1 cellular context compared by ENCODE assay signal in genomic region chr19:20661150-20661819, GRCh38.
TF ChIP-seq lines count a peak whose summit lies in the region.

ZNF626 (minus strand) TSS chr19:20661571; CDS start chr19:20661446, 125 bp downstream.

TF ChIP-seq in K562, 482 proteins besides CTCF, POLR2A, EP300 and RAD21 (continued from another document and continues in another):
- no peak for TF ChIP-seq ZBTB11 (CRISPR knock-in tag; IDR thresholded peaks at IDR 0.05)
- TF ChIP-seq ZNF436 (CRISPR knock-in tag; IDR thresholded peaks at IDR 0.05): no peak
- TF ChIP-seq GTF2E2 (tag; IDR thresholded peaks at IDR 0.05): 0 out of 2 replicates have a peak, but pooled peaks have one; percentile 33
- no peak for TF ChIP-seq POU5F1 (IDR thresholded peaks at IDR 0.05; ENCODE audit: borderline replicate concordance, low read depth, low read length, partially characterized antibody)
- peak; percentile 68 for TF ChIP-seq TAF9B (IDR thresholded peaks at IDR 0.05; ENCODE audit: partially characterized antibody)
- TF ChIP-seq ZNF274 (IDR thresholded peaks at IDR 0.05; ENCODE audit: borderline replicate concordance, low read depth, low read length): no peak
- no peak for TF ChIP-seq ZNF121 (CRISPR knock-in tag; conservative IDR thresholded peaks at IDR 0.05)
- peak; percentile 78 for TF ChIP-seq PHF8 (IDR thresholded peaks at IDR 0.05; ENCODE audit: borderline replicate concordance, low read length)
- no peak for TF ChIP-seq GTF2B (IDR thresholded peaks at IDR 0.05; ENCODE audit: extremely low read depth, insufficient read length)
- no peak for TF ChIP-seq HDAC2 (IDR thresholded peaks at IDR 0.05)
- TF ChIP-seq CEBPZ (IDR thresholded peaks at IDR 0.05; ENCODE audit: borderline replicate concordance, low read depth, low read length): peak; percentile 58; the same call in 1 of the 2 replicates
- no peak for TF ChIP-seq MCM2 (IDR thresholded peaks at IDR 0.05; ENCODE audit: low read depth)
- TF ChIP-seq ZMIZ1 (IDR thresholded peaks at IDR 0.05; ENCODE audit: low read depth in 2 of 2, low read length in 2 of 2): no peak
- TF ChIP-seq SAFB2 (IDR thresholded peaks at IDR 0.05; ENCODE audit: borderline replicate concordance, low read depth, low read length, severe bottlenecking): no peak
- no peak for TF ChIP-seq IRF1 (CRISPR knock-in tag; IDR thresholded peaks at IDR 0.05; ENCODE audit: borderline replicate concordance)
- peak; percentile 91 for TF ChIP-seq FOS (IDR thresholded peaks at IDR 0.05; ENCODE audit: extremely low read depth, insufficient read length)
- TF ChIP-seq RREB1 (CRISPR knock-in tag; IDR thresholded peaks at IDR 0.05): no peak
- TF ChIP-seq ZNF140 (CRISPR knock-in tag; IDR thresholded peaks at IDR 0.05): no peak
- TF ChIP-seq FUS (optimal IDR thresholded peaks at IDR 0.05; ENCODE audit: low read depth, low read length): no peak
- peak; percentile 50 for TF ChIP-seq RBBP5 (IDR thresholded peaks at IDR 0.05; ENCODE audit: borderline replicate concordance, insufficient read depth, low read length, poor library complexity, severe bottlenecking)
- TF ChIP-seq RBM14 (IDR thresholded peaks at IDR 0.05; ENCODE audit: borderline replicate concordance, insufficient read depth, low read depth, low read length): no peak
- TF ChIP-seq MTA3 (IDR thresholded peaks at IDR 0.05; ENCODE audit: borderline replicate concordance): peak; percentile 68; the same call in 1 of the 2 replicates
- TF ChIP-seq THAP7 (CRISPR knock-in tag; IDR thresholded peaks at IDR 0.05): no peak
- no peak for TF ChIP-seq ZNF551 (CRISPR knock-in tag; IDR thresholded peaks at IDR 0.05)
- no peak for TF ChIP-seq ZNF24 (IDR thresholded peaks at IDR 0.05)
- TF ChIP-seq ZNF511 (CRISPR knock-in tag; IDR thresholded peaks at IDR 0.05): 0 out of 2 replicates have a peak, but pooled peaks have one; percentile 20
- TF ChIP-seq ZNF253 (CRISPR knock-in tag; conservative IDR thresholded peaks at IDR 0.05): no peak
- no peak for TF ChIP-seq ZKSCAN8 (CRISPR knock-in tag; IDR thresholded peaks at IDR 0.05)
- no peak for TF ChIP-seq PHTF2 (CRISPR knock-in tag; IDR thresholded peaks at IDR 0.05)
- TF ChIP-seq SMAD1 (IDR thresholded peaks at IDR 0.05; ENCODE audit: low read depth, low read length, partially characterized antibody): no peak
- TF ChIP-seq ZNF212 (CRISPR knock-in tag; IDR thresholded peaks at IDR 0.05): no peak
- TF ChIP-seq L3MBTL2 (IDR thresholded peaks at IDR 0.05): no peak
- no peak for TF ChIP-seq ZFP30 (CRISPR knock-in tag; IDR thresholded peaks at IDR 0.05; ENCODE audit: borderline replicate concordance)
